9 cellular contexts compared by ENCODE assay signal in the genomic region with DNA sequence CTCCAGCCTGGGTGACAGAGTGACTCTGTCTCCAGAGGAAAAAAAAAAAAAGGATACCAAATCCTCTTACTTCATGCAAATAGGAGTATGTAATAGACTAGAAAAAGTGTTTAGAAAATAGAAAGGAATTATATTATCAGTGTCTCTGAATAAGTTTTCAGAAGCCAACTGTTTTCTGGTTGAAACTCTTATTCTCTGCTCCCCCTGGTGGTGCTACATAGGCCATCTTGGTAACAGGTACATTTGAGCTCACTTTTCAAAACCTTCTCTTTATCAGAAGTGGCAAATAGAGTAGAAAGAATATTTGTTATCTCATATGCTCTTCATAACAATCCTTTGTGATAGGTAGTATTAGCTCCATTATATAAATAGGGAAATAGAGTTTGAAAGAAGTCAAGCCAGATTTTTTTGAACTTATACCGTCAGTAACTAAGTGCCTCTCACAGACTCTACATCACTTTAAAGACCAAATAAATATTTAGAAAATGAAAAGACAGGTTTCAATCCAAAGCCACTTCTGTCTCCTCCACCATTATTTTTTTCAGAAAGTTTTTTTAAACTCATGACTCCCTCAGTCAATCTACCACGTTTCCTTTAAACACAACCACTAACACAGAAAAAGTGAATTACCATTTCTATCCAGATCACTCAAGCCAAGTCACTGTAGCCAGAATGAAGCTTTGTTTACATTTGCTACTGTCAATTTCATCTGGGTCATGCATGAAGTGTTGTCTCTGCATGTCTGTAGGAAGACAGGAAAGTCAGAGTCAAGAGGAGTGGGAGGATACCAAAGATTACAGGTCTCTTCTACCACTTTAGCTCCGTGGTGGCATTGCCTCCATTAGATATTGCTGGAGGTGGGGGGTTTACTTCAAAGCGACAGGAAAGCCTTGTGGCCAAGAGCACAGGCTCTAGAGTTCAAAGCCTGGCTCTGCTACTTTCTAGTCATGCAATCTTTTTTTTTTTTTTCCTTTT. TPM values are rescaled to one million over a fixed set of nuclear protein-coding genes. Genes with fewer than 3 reads are reported as not detected.
DNase-seq lines count a peak whose midpoint lies in the region; TF ChIP-seq lines count a peak whose summit lies in the region.
"Had no signal": no experiment of that assay in that cellular context is flagged by ENCODE, and none has a peak within 500 bp of the region (broad histone marks: within the 10 kb centered on the region; RNA-seq: fewer than 3 reads in every experiment).

No MANE protein-coding gene starts in this region.

- H2AFZ ChIP-seq in H9 (ENCODE audit: low read length) (no peak overlapping the region), OCI-LY7 (ENCODE audit: low read length) (no peak overlapping the region)

- no peak overlapping the region for H3K4ac ChIP-seq in H9 (ENCODE audit: low read depth, low read length)

- H3K9me3 ChIP-seq in H9 (ENCODE audit: control insufficient read depth, low read depth, low read length) (no peaks in the 10 kb centered on the region), OCI-LY7 (ENCODE audit: low read length) (no peaks in the 10 kb centered on the region), testis (no peaks in the 10 kb centered on the region)
- H3K9me3 ChIP-seq: SJSA1 had no signal

- no TSS peak for BruUV-seq in OCI-LY7 (replicated peaks; lab: Mats Ljungman, UMichigan)

- TF ChIP-seq POLR2A in testis (IDR thresholded peaks at IDR 0.05): no peak

- intact Hi-C loops in OCI-LY7 (cut with micrococcal nuclease; ENCODE audit: unreplicated experiment): loop anchor here (1.0 to 2.0 kb wide), 2 partner anchors 215 to 447 kb away; no protein-coding TSS in a partner anchor
- intact Hi-C loops in activated naive CD4-positive, alpha-beta T cell treated with anti-CD3 and anti-CD28 coated beads for 36 hours (cut with micrococcal nuclease): loop anchor here (1.0 kb wide), 9 partner anchors 18 to 447 kb away; a partner anchor contains a TSS
- intact Hi-C loops in testis (cut with DNase I; ENCODE audit: low total_unique reads): no loop called here

- no peak overlapping the region for H3K9ac ChIP-seq in H9 (ENCODE audit: extremely low read depth, insufficient read length, low read length)

- no peak overlapping the region for H2BK15ac ChIP-seq in H9 (ENCODE audit: low read depth, low read length)

- no peaks in the 10 kb centered on the region for H3K4me1 ChIP-seq in H9 (ENCODE audit: insufficient read depth, low read length)
- H3K4me1 ChIP-seq in OCI-LY7 (ENCODE audit: insufficient read depth, low read length, poor library complexity, severe bottlenecking): peaks cover 7% of the 10 kb centered on the region
- H3K4me1 ChIP-seq in testis: no peaks in the 10 kb centered on the region
- H3K4me1 ChIP-seq: SJSA1 had no signal

- H2BK20ac ChIP-seq in H9 (ENCODE audit: low read depth, low read length, poor library complexity, severe bottlenecking): no peak overlapping the region

- CTCF ChIA-PET in OCI-LY7 (lab: Charles Lee; ENCODE audit: unreplicated experiment): no interaction called here
- CTCF ChIA-PET in activated naive CD4-positive, alpha-beta T cell treated with anti-CD3 and anti-CD28 coated beads for 36 hours (lab: Charles Lee): interaction anchor here (0.6 to 9.0 kb wide), 48 partner anchors 8 to 1157 kb away, joined by 3 to 147 read pairs (median 5); a partner anchor contains a TSS

- no peak overlapping the region for H4K5ac ChIP-seq in H9 (ENCODE audit: insufficient read length, low read depth, low read length)

- no peaks in the 10 kb centered on the region for H3K23me2 ChIP-seq in H9 (ENCODE audit: insufficient read length, low read depth, low read length, poor library complexity, severe bottlenecking)

- no peak overlapping the region for H2BK120ac ChIP-seq in H9 (ENCODE audit: low read depth, low read length, poor library complexity, severe bottlenecking)

- H2BK12ac ChIP-seq in H9 (ENCODE audit: insufficient read length, low read depth, low read length): no peak overlapping the region

- H3K23ac ChIP-seq in H9 (ENCODE audit: insufficient read length, low read depth, low read length): no peak overlapping the region

- peak; percentile 86 for TF ChIP-seq CTCF in H9 (conservative IDR thresholded peaks at IDR 0.05)
- TF ChIP-seq CTCF in OCI-LY7 (conservative IDR thresholded peaks at IDR 0.05; ENCODE audit: low read length): peak; percentile 87
- peak; percentile 44 to 61 (median 51) for TF ChIP-seq CTCF in testis (IDR thresholded peaks at IDR 0.05)

- H3T11ph ChIP-seq in H9 (ENCODE audit: low read length): no peak overlapping the region

- WGBS in H9 (ENCODE audit: extremely low coverage, insufficient read length, low lambda C conversion rate): 100% methylated on average over 1 of the region's 4 CpGs
- 72 to 74% methylated on average over 4 of the region's 4 CpGs for WGBS in testis, 2 donors

- H3K27me3 ChIP-seq in H9 (ENCODE audit: insufficient read depth, low read length): no peaks in the 10 kb centered on the region
- H3K27me3 ChIP-seq in testis: no peaks in the 10 kb centered on the region
- H3K27me3 ChIP-seq: SJSA1 had no signal

- H3K4me1 Mint-ChIP-seq in H9: peaks cover 0 to 4% of the 10 kb centered on the region in 2 experiments; a peak in 2 of 4 replicates
- peaks cover 61% of the 10 kb centered on the region for H3K4me1 Mint-ChIP-seq in activated naive CD4-positive, alpha-beta T cell treated with anti-CD3 and anti-CD28 coated beads for 36 hours (ENCODE audit: low read depth)

- no peaks in the 10 kb centered on the region for H3K9me3 Mint-ChIP-seq in H9
- H3K9me3 Mint-ChIP-seq in activated naive CD4-positive, alpha-beta T cell treated with anti-CD3 and anti-CD28 coated beads for 36 hours: no peaks in the 10 kb centered on the region

- DNase-seq in DMS53 (lab: John Stamatoyannopoulos, UW) (peak; percentile 94), H9 (no peak), OCI-LY7 (ENCODE audit: low spot score) (peak; percentile 56), inferior parietal cortex (ENCODE audit: extremely low spot score) (peak; percentile 53), testis (peak; percentile 59), NCI-H524 treated with DMSO at 0.1 percent for 48 hours (lab: John Stamatoyannopoulos, UW) (no peak), AG08395 (ENCODE audit: low spot score) (no peak)
- DNase-seq in activated naive CD4-positive, alpha-beta T cell treated with anti-CD3 and anti-CD28 coated beads for 36 hours: peak; percentile 75

- H2AK5ac ChIP-seq in H9 (ENCODE audit: insufficient read length, low read length): no peak overlapping the region

- H3K27ac ChIP-seq in H9 (ENCODE audit: insufficient read length, low read depth, low read length) (no peak overlapping the region), OCI-LY7 (ENCODE audit: low read depth, low read length, poor library complexity, severe bottlenecking) (no peak overlapping the region), testis (no peak overlapping the region)
- H3K27ac ChIP-seq: SJSA1 had no signal

- H3K18ac ChIP-seq in H9 (ENCODE audit: insufficient read length, low read depth, low read length): no peak overlapping the region

- H3K79me1 ChIP-seq in H9 (ENCODE audit: insufficient read depth, low read depth, low read length, poor library complexity, severe bottlenecking): no peaks in the 10 kb centered on the region

- H3K79me2 ChIP-seq in H9 (ENCODE audit: insufficient read depth, low read length) (no peaks in the 10 kb centered on the region), OCI-LY7 (ENCODE audit: insufficient read depth, low read depth, low read length) (no peaks in the 10 kb centered on the region)

- no peak overlapping the region for H3K56ac ChIP-seq in H9 (ENCODE audit: insufficient read length, low read depth, low read length)

- no peaks in the 10 kb centered on the region for H3K27me3 Mint-ChIP-seq in H9 (ENCODE audit: low read depth)
- H3K27me3 Mint-ChIP-seq in activated naive CD4-positive, alpha-beta T cell treated with anti-CD3 and anti-CD28 coated beads for 36 hours (ENCODE audit: low read depth): no peaks in the 10 kb centered on the region

- H3K4me2 ChIP-seq in H9 (ENCODE audit: insufficient read depth, insufficient read length, low read length) (no peak overlapping the region), OCI-LY7 (ENCODE audit: low read length) (no peak overlapping the region)

- no peak overlapping the region for H4K91ac ChIP-seq in H9 (ENCODE audit: insufficient read length, low read depth, low read length)

- H3K4me3 Mint-ChIP-seq in H9: no peak overlapping the region; a peak in 1 of 5 replicates
- H3K4me3 Mint-ChIP-seq in activated naive CD4-positive, alpha-beta T cell treated with anti-CD3 and anti-CD28 coated beads for 36 hours: peak overlapping the region; percentile 1

- no peak overlapping the region for H4K8ac ChIP-seq in H9 (replicated peaks; ENCODE audit: insufficient read length, low read depth, low read length)

- H4K20me1 ChIP-seq in H9 (ENCODE audit: control insufficient read depth, insufficient read depth, insufficient read length): no peaks in the 10 kb centered on the region
- no peaks in the 10 kb centered on the region for H4K20me1 ChIP-seq in OCI-LY7 (ENCODE audit: insufficient read depth, low read length)

- no peak overlapping the region for H2BK5ac ChIP-seq in H9 (ENCODE audit: insufficient read length, low read length)

- H3K4me3 ChIP-seq in OCI-LY7 (ENCODE audit: low read depth, low read length, poor library complexity, severe bottlenecking) (no peak overlapping the region), testis (no peak overlapping the region)
- H3K4me3 ChIP-seq: SJSA1 had no signal

- H3K36me3 ChIP-seq in OCI-LY7 (ENCODE audit: insufficient read depth, low read length) (no peaks in the 10 kb centered on the region), testis (ENCODE audit: low read depth, missing control alignments) (no peaks in the 10 kb centered on the region)
- H3K36me3 ChIP-seq: SJSA1 had no signal

- no peaks in the 10 kb centered on the region for H3K36me3 Mint-ChIP-seq in H9 (ENCODE audit: insufficient read depth in 1 of 3, low read depth in 3 of 3)
- peaks cover 31% of the 10 kb centered on the region for H3K36me3 Mint-ChIP-seq in activated naive CD4-positive, alpha-beta T cell treated with anti-CD3 and anti-CD28 coated beads for 36 hours (ENCODE audit: low read depth)

- no peak overlapping the region for H3K14ac ChIP-seq in H9 (ENCODE audit: insufficient read depth, low read length)

- H3K9me2 ChIP-seq in OCI-LY7 (ENCODE audit: insufficient read depth, low read length): no peaks in the 10 kb centered on the region

- POLR2A ChIA-PET in OCI-LY7 (lab: Charles Lee): interaction anchor here (0.5 to 1.7 kb wide), 7 partner anchors 11 to 1450 kb away, joined by 3 to 5 read pairs (median 3); no protein-coding TSS in a partner anchor

- H3K27ac Mint-ChIP-seq in H9: no peak overlapping the region
- H3K27ac Mint-ChIP-seq in activated naive CD4-positive, alpha-beta T cell treated with anti-CD3 and anti-CD28 coated beads for 36 hours: peak overlapping the region; percentile 87

RNA-seq across cellular contexts. Expression of a gene that starts 45.6 kb away (rescaled TPM):
- not detected in 2 replicates for total RNA-seq in H9 (2021)
- total RNA-seq in OCI-LY7 (2014; rRNA removed; shearing (Covaris generic)): not detected in 2 replicates
- 0.13 and 0.23 TPM in 2 replicates for total RNA-seq in OCI-LY7 (2022)
- 10 to 100 TPM; 12.2 to 14.9 TPM for total RNA-seq in activated naive CD4-positive, alpha-beta T cell treated with anti-CD3 and anti-CD28 coated beads for 36 hours
- total RNA-seq in testis: 1 to 10 TPM; 2.2 to 2.6 TPM
- polyA plus RNA-seq in testis (ENCODE audit: insufficient read depth, low read depth, low replicate concordance): 1.5 TPM
- total RNA-seq: SJSA1 had no signal

Comparison
In these comparisons a context has a peak if more than half of its experiments do, and no peak if none do; other contexts are left out.
1. DNase-seq: peak in DMS53 (single experiment), OCI-LY7 (single experiment), activated naive CD4-positive, alpha-beta T cell treated with anti-CD3 and anti-CD28 coated beads for 36 hours (single experiment), inferior parietal cortex (single experiment) and testis (single experiment); none in H9 (single experiment), NCI-H524 treated with DMSO at 0.1 percent for 48 hours (single experiment) and AG08395 (single experiment).
2. Peak in every context shown above with its lines, with median percentiles within 50 percentile points of each other: CTCF ChIP-seq.